26 cellular contexts compared by ENCODE assay signal in genomic region chr9:14279671-14280070, GRCh38. TPM values are rescaled to one million over a fixed set of nuclear protein-coding genes. Genes with fewer than 3 reads are reported as not detected.
"Had no signal": no experiment of that assay in that cellular context is flagged by ENCODE, and none has a peak within 500 bp of the region (broad histone marks: within the 10 kb centered on the region; RNA-seq: fewer than 3 reads in every experiment).

No MANE protein-coding gene starts in this region.

- ATAC-seq: activated T-cell treated with anti-CD3 and anti-CD28 coated beads, Interleukin-2, amount 50 U/mL, for 72 hours; body of pancreas; left ventricle myocardium superior; right lobe of liver had no signal

- H3K4me3 Mint-ChIP-seq: activated naive CD8-positive, alpha-beta T cell; activated T-cell treated with anti-CD3 and anti-CD28 coated beads, Interleukin-2, amount 50 U/mL, for 72 hours; nephron; stimulated activated naive CD8-positive, alpha-beta T cell treated with anti-CD3 and anti-CD28 coated beads, Interleukin-15, Interleukin-2, amounts not matched to agents 100 ng/mL and 50 ng/mL, for 24 hours; T-helper 2 cell treated with Interferon-gamma antibody and Interleukin-4, amounts not matched to agents 5 μg/mL and 100 μg/mL, for 36 hours had no signal

- DNase-seq: activated CD4-positive, alpha-beta T cell treated with anti-CD3 and anti-CD28 coated beads for 4 hours; activated CD4-positive, alpha-beta T cell treated with anti-CD3 and anti-CD28 coated beads, Interleukin-2, amount 50 U/mL, for 4 hours; activated CD4-positive, CD25-positive, alpha-beta regulatory T cell; activated naive CD4-positive, alpha-beta T cell treated with Interleukin-2 at 50 U/mL for 16 hours; activated T-cell treated with anti-CD3 and anti-CD28 coated beads for 4 hours; activated T-cell treated with anti-CD3 and anti-CD28 coated beads, Interleukin-2, amount 50 U/mL, for 72 hours; anterior cingulate cortex; body of pancreas; cerebellar nuclear complex; dorsolateral prefrontal cortex; effector memory CD4-positive, alpha-beta T cell; left ventricle myocardium superior; right lobe of liver; stimulated activated CD4-positive, alpha-beta T cell treated with anti-CD3 and anti-CD28 coated beads, Interleukin-12 subunit alpha, Interleukin-12 subunit beta, amount 100 ng/mL, for 4 hours; stimulated activated CD4-positive, alpha-beta T cell treated with anti-CD3 and anti-CD28 coated beads, Interleukin-4, amount 100 ng/mL, for 1 hour; substantia nigra; upper lobe of left lung had no signal

- H3K36me3 ChIP-seq: cardiac muscle cell, right lobe of liver, upper lobe of left lung, vagina had no signal

- H3K9me3 ChIP-seq: body of pancreas, right lobe of liver, upper lobe of left lung, vagina had no signal

- H3K27ac Mint-ChIP-seq: activated naive CD8-positive, alpha-beta T cell; activated T-cell treated with anti-CD3 and anti-CD28 coated beads, Interleukin-2, amount 50 U/mL, for 72 hours; progenitor cell of endocrine pancreas; stimulated activated naive CD8-positive, alpha-beta T cell treated with anti-CD3 and anti-CD28 coated beads, Interleukin-15, Interleukin-2, amounts not matched to agents 100 ng/mL and 50 ng/mL, for 24 hours; T-helper 2 cell treated with Interferon-gamma antibody and Interleukin-4, amounts not matched to agents 5 μg/mL and 100 μg/mL, for 36 hours had no signal

- H3K27ac ChIP-seq: body of pancreas, cardiac muscle cell, coronary artery, dorsolateral prefrontal cortex, right lobe of liver, skin epidermis, upper lobe of left lung, vagina had no signal

- H3K9me3 Mint-ChIP-seq: activated T-cell treated with anti-CD3 and anti-CD28 coated beads, Interleukin-2, amount 50 U/mL, for 72 hours; nephron; stimulated activated naive CD8-positive, alpha-beta T cell treated with anti-CD3 and anti-CD28 coated beads, Interleukin-15, Interleukin-2, amounts not matched to agents 100 ng/mL and 50 ng/mL, for 24 hours; T-helper 2 cell treated with Interferon-gamma antibody and Interleukin-4, amounts not matched to agents 5 μg/mL and 100 μg/mL, for 36 hours had no signal

- H3K36me3 Mint-ChIP-seq: activated naive CD8-positive, alpha-beta T cell had no signal

- H3K4me3 ChIP-seq: body of pancreas, cardiac muscle cell, coronary artery, dorsolateral prefrontal cortex, right lobe of liver, skin epidermis, upper lobe of left lung, vagina had no signal

- H3K27me3 ChIP-seq: body of pancreas, cardiac muscle cell, dorsolateral prefrontal cortex, right lobe of liver, upper lobe of left lung, vagina had no signal

- H3K27me3 Mint-ChIP-seq: progenitor cell of endocrine pancreas had no signal

RNA-seq across cellular contexts. Expression of gene NFIB, which starts 34.3 kb away (rescaled TPM):
- total RNA-seq: activated T-cell treated with anti-CD3 and anti-CD28 coated beads, Interleukin-2, amount 50 U/mL, for 72 hours had no signal
